ENCODE assay signal across 9 cellular contexts in the genomic region with DNA sequence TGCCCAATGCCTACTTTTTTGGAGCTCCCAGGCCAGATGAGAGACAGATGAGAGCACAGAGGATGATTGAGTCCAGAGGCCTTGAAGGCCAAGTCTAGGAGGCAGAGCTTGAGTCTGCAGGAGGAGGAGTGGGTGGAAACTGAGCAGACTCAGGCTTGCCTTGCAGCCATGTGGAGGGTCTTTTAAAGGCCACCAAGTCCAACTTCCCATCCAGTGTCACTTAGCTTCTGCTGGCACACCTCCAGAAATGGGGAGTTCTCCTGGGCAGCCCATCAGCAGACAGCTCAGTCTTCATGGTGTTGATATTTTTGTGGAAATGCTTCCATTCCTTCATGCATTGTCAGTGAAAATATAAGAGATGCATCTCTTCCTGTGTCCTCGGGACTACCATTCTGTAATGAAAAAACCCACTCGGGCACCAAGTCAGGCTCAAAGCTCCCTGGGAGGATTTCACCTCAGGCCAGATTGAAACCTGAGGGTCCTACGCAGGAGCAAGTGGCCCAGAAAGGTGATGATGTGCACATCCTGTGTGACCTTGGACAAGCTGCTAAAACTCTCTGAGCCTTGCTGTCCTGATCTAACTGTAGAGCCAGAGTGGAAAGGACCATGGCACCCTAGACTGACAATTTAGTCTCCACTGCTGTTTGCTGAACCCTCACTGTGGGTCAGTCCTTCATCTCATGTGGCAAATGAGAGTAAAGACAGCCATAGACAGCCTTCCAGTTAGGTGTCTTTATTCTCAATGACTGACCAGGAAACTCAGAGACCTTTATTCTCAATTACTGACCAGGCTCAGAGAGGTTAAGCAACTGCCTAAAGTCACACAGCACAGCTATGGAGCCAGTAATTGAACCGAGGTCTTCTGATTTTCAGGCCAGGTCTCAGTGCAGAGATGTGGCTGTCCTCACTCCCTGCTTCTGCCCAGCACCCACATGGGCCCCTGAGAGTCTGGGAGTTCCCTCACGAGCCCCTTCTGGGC. TPM values are rescaled to one million over a fixed set of nuclear protein-coding genes. Genes with fewer than 3 reads are reported as not detected.
DNase-seq lines count a peak whose midpoint lies in the region; ATAC-seq and TF ChIP-seq lines count a peak whose summit lies in the region.
"Had no signal": no experiment of that assay in that cellular context is flagged by ENCODE, and none has a peak within 500 bp of the region (broad histone marks: within the 10 kb centered on the region; RNA-seq: fewer than 3 reads in every experiment).

No MANE protein-coding gene starts in this region.

- H3K9me3 ChIP-seq in ascending aorta (no peaks in the 10 kb centered on the region), stomach (no peaks in the 10 kb centered on the region)

- TF ChIP-seq CTCF in ascending aorta (IDR thresholded peaks at IDR 0.05) (no peak), stomach (IDR thresholded peaks at IDR 0.05) (no peak)

- TF ChIP-seq POLR2A in stomach (IDR thresholded peaks at IDR 0.05), result no peak

- TF ChIP-seq EP300 in stomach (IDR thresholded peaks at IDR 0.05), result no peak

- H3K4me1 ChIP-seq in ascending aorta (peaks cover 13 to 17% of the 10 kb centered on the region in 2 donors), stomach (peaks cover 18 to 36% (median 30%) of the 10 kb centered on the region in 4 donors)

- intact Hi-C loops in ascending aorta (cut with DNase I) (loop anchor here (5.0 kb wide), 4 partner anchors 61 to 436 kb away; partner anchors contain the start of genes EMSY, GVQW3 and THAP12), stomach (cut with DNase I; ENCODE audit: low total_unique reads) (no loop called here)

- no peak overlapping the region for H3K4me3 ChIP-seq in ascending aorta
- H3K4me3 ChIP-seq in stomach, result no peak overlapping the region

- no peaks in the 10 kb centered on the region for H3K9me3 Mint-ChIP-seq in activated T-cell treated with anti-CD3 and anti-CD28 coated beads, Interleukin-2, amount 50 U/mL, for 72 hours
- H3K9me3 Mint-ChIP-seq in stimulated activated naive CD8-positive, alpha-beta T cell treated with anti-CD3 and anti-CD28 coated beads, Interleukin-15, amount 100 ng/mL, for 72 hours, result no peaks in the 10 kb centered on the region

- H3K27ac ChIP-seq in ascending aorta (peak overlapping the region; percentile 83 to 91), stomach (peak overlapping the region in 2 of 5 donors; percentile 78 to 79)

- DNase-seq in activated T-cell treated with anti-CD3 and anti-CD28 coated beads, Interleukin-2, amount 50 U/mL, for 72 hours, result no peak
- DNase-seq in activated T-cell treated with anti-CD3 and anti-CD28 coated beads for 4 hours (no peak), KBM-7 (peak; percentile 20), ascending aorta (ENCODE audit: low spot score in 2 of 2) (no peak), NCI-H2107 treated with DMSO at 0.1 percent for 48 hours (lab: John Stamatoyannopoulos, UW; ENCODE audit: unreplicated experiment) (no peak), inferior parietal cortex (ENCODE audit: extremely low spot score) (no peak), stomach (no peak)
- no peak for DNase-seq in stimulated activated naive CD8-positive, alpha-beta T cell treated with anti-CD3 and anti-CD28 coated beads, Interleukin-15, amount 100 ng/mL, for 72 hours
- DNase-seq: NCI-H2171 had no signal

- no peak overlapping the region for H3K27ac Mint-ChIP-seq in activated T-cell treated with anti-CD3 and anti-CD28 coated beads, Interleukin-2, amount 50 U/mL, for 72 hours
- peak overlapping the region; percentile 53 to 78 for H3K27ac Mint-ChIP-seq in stimulated activated naive CD8-positive, alpha-beta T cell treated with anti-CD3 and anti-CD28 coated beads, Interleukin-15, amount 100 ng/mL, for 72 hours

- peak overlapping the region; percentile 44 to 59 for H3K4me3 Mint-ChIP-seq in activated T-cell treated with anti-CD3 and anti-CD28 coated beads, Interleukin-2, amount 50 U/mL, for 72 hours
- peak overlapping the region; percentile 63 to 65 for H3K4me3 Mint-ChIP-seq in stimulated activated naive CD8-positive, alpha-beta T cell treated with anti-CD3 and anti-CD28 coated beads, Interleukin-15, amount 100 ng/mL, for 72 hours

- peaks cover 40% of the 10 kb centered on the region for H3K4me1 Mint-ChIP-seq in activated T-cell treated with anti-CD3 and anti-CD28 coated beads, Interleukin-2, amount 50 U/mL, for 72 hours (ENCODE audit: low read depth)
- H3K4me1 Mint-ChIP-seq in stimulated activated naive CD8-positive, alpha-beta T cell treated with anti-CD3 and anti-CD28 coated beads, Interleukin-15, amount 100 ng/mL, for 72 hours, result peaks cover 82% of the 10 kb centered on the region

- H3K27me3 ChIP-seq in ascending aorta (no peaks in the 10 kb centered on the region), stomach (peaks cover 0 to 26% (median 19%) of the 10 kb centered on the region in 3 donors)

- in situ Hi-C loops in KBM-7 (cut with MboI; ENCODE audit: low pct_unique_long_range_greater_than_20kb, low sequenced_read_pairs), result no loop called here

- H3K36me3 Mint-ChIP-seq in activated T-cell treated with anti-CD3 and anti-CD28 coated beads, Interleukin-2, amount 50 U/mL, for 72 hours (ENCODE audit: insufficient read depth in 2 of 2), result no peaks in the 10 kb centered on the region

- peaks cover 22% of the 10 kb centered on the region for H3K27me3 Mint-ChIP-seq in activated T-cell treated with anti-CD3 and anti-CD28 coated beads, Interleukin-2, amount 50 U/mL, for 72 hours (ENCODE audit: low read depth)
- H3K27me3 Mint-ChIP-seq in stimulated activated naive CD8-positive, alpha-beta T cell treated with anti-CD3 and anti-CD28 coated beads, Interleukin-15, amount 100 ng/mL, for 72 hours, result peaks cover 34% of the 10 kb centered on the region

- 90 to 97% (median 94%) methylated on average over 4 to 5 of the region's 5 CpGs for WGBS in stomach, 5 donors

- H3K36me3 ChIP-seq in ascending aorta (no peaks in the 10 kb centered on the region), stomach (no peaks in the 10 kb centered on the region)

- peak in 1 of 2 donors; percentile 16 for ATAC-seq in activated T-cell treated with anti-CD3 and anti-CD28 coated beads, Interleukin-2, amount 50 U/mL, for 72 hours (replicated peaks in 1 of 2)
- ATAC-seq in stimulated activated naive CD8-positive, alpha-beta T cell treated with anti-CD3 and anti-CD28 coated beads, Interleukin-15, amount 100 ng/mL, for 72 hours, result no peak

RNA-seq across cellular contexts. Expression of gene LRRC32, which starts 2.9 kb away (rescaled TPM):
- total RNA-seq in activated T-cell treated with anti-CD3 and anti-CD28 coated beads, Interleukin-2, amount 50 U/mL, for 72 hours, result 10 to 100 TPM; 12.5 to 16.4 TPM
- total RNA-seq in ascending aorta (280 TPM), stomach (100 to 1,000 TPM in 2 of 5 donors, 10 to 100 TPM in 3; 14.0 to 270 (median 24.3) TPM)
- 10 to 100 TPM; 18.6 to 24.5 (median 23.5) TPM for polyA plus RNA-seq in stomach
